In the genomic region with DNA sequence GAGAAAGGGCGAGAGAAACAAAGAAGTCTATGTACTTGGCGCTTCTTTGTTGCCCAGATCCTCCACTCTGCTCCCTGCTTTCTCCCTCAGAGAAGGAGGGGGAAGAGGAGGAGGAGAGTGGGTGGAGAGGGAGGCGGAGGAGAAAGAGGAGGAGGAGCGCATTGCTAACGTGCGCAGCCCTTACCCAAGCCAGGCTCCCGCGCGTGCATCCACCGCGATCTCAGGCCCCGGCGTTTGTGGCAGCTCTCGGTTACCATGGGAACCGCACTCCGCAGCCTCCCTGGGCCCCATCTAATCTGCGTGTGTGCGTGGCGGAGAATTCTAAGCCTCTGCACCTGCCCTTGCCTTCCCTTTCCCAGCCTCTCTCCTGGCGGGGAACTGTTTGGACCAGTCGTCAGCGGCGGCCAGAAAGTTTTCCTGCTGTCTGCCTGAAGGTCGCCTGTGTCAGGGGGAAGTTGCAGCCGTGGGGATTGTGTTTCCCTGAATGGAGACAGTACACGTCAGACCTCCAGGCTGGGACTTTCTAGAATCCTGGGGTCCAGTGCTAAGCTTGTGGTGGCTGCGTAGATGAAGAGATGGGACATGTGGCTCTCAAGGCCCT, we compare ENCODE assay signal across 8 cellular contexts. TPM values are rescaled to one million over a fixed set of nuclear protein-coding genes. Genes with fewer than 3 reads are reported as not detected.
DNase-seq lines count a peak whose midpoint lies in the region; ATAC-seq and TF ChIP-seq lines count a peak whose summit lies in the region.

A gene (minus strand): TSS at position 239 of the 601 bp plus-strand sequence. CDS start 18,734 bp downstream, outside the sequence.

- no peaks in the 10 kb centered on the region for H3K36me3 ChIP-seq in DND-41 (ENCODE audit: insufficient read depth, low read length)
- H3K36me3 ChIP-seq in ascending aorta: no peaks in the 10 kb centered on the region

- H3K36me3 Mint-ChIP-seq in nephron progenitor cell (ENCODE audit: low read depth): no peaks in the 10 kb centered on the region

- peaks cover 4% of the 10 kb centered on the region for H3K27me3 ChIP-seq in DND-41 (ENCODE audit: insufficient read depth, low read length, poor library complexity)
- H3K27me3 ChIP-seq in ascending aorta: no peaks in the 10 kb centered on the region

- peaks cover 57% of the 10 kb centered on the region for H3K27me3 Mint-ChIP-seq in nephron progenitor cell (ENCODE audit: low read depth, poor library complexity)

- peaks cover 25% of the 10 kb centered on the region for H3K4me1 Mint-ChIP-seq in nephron progenitor cell

- no peaks in the 10 kb centered on the region for H3K4me1 ChIP-seq in DND-41 (ENCODE audit: insufficient read depth, low read length)
- H3K4me1 ChIP-seq in ascending aorta: no peaks in the 10 kb centered on the region

- H3K27ac Mint-ChIP-seq in nephron progenitor cell: no peak within 1 kb of the TSS

- no peak for TF ChIP-seq CTCF in DND-41 (IDR thresholded peaks at IDR 0.05; ENCODE audit: borderline replicate concordance, extremely low read depth, low read length, poor library complexity, severe bottlenecking)
- TF ChIP-seq CTCF in nephron progenitor cell (IDR thresholded peaks at IDR 0.05): no peak
- TF ChIP-seq CTCF in ascending aorta (IDR thresholded peaks at IDR 0.05): no peak

- no peak within 1 kb of the TSS for H3K4me2 ChIP-seq in DND-41 (ENCODE audit: insufficient read depth, low read length)

- H3K27ac ChIP-seq in DND-41 (ENCODE audit: low read length): no peak within 1 kb of the TSS
- no peak within 1 kb of the TSS for H3K27ac ChIP-seq in ascending aorta

- H3K4me3 Mint-ChIP-seq in nephron progenitor cell: peak within 1 kb of the TSS; percentile 75

- DNase-seq in DND-41 (peak; percentile 8), NCI-H2227 (lab: John Stamatoyannopoulos, UW; ENCODE audit: unreplicated experiment) (peak; percentile 90), nephron progenitor cell (peak; percentile 77), dedifferentiated amniotic fluid mesenchymal stem cell (ENCODE audit: extremely low spot score) (no peak), SKM-1 (lab: John Stamatoyannopoulos, UW; ENCODE audit: unreplicated experiment) (no peak), ascending aorta (ENCODE audit: low spot score in 2 of 2) (no peak)
- DNase-seq in activated effector memory CD4-positive, alpha-beta T cell treated with anti-CD3 and anti-CD28 coated beads, Interleukin-2, amount 50 U/mL, for 16 hours: no peak

- H3K9me3 ChIP-seq in DND-41 (ENCODE audit: insufficient read depth, low read length, severe bottlenecking) (no peaks in the 10 kb centered on the region), ascending aorta (no peaks in the 10 kb centered on the region)

- intact Hi-C loops in ascending aorta (cut with DNase I): no loop called here

- H3K4me3 ChIP-seq in DND-41 (ENCODE audit: low read depth in 1 of 2, low read length in 2 of 2) (no peak within 1 kb of the TSS), ascending aorta (peak within 1 kb of the TSS in 1 of 2 donors; percentile 36)

- no peaks in the 10 kb centered on the region for H3K79me2 ChIP-seq in DND-41 (ENCODE audit: insufficient read depth, low read length)

- no peaks in the 10 kb centered on the region for H4K20me1 ChIP-seq in DND-41 (ENCODE audit: insufficient read depth, low read length)

- no peak within 1 kb of the TSS for H3K9ac ChIP-seq in DND-41 (ENCODE audit: low read depth, low read length)

- H3K9me3 Mint-ChIP-seq in nephron progenitor cell: peaks cover 32% of the 10 kb centered on the region

- ATAC-seq in DND-41 (ENCODE audit: insufficient read depth, low read depth) (no peak), esophagus mucosa (peak; percentile 33)

- H2AFZ ChIP-seq in DND-41 (ENCODE audit: low read depth, low read length): no peak within 1 kb of the TSS

RNA-seq across cellular contexts. Expression of the gene that starts here (rescaled TPM):
- total RNA-seq in esophagus mucosa (not detected), ascending aorta (not detected)

Comparison
In these comparisons a context has a peak if more than half of its experiments do, and no peak if none do; other contexts are left out.
1. Peak in ATAC-seq in esophagus mucosa; RNA of the gene not detected or under 1 TPM.
2. DNase-seq: peak in DND-41 (single experiment), NCI-H2227 (single experiment) and nephron progenitor cell (single experiment); none in dedifferentiated amniotic fluid mesenchymal stem cell (single experiment), activated effector memory CD4-positive, alpha-beta T cell treated with anti-CD3 and anti-CD28 coated beads, Interleukin-2, amount 50 U/mL, for 16 hours (single experiment), SKM-1 (single experiment) and ascending aorta (0 of 2).